1 cellular context compared by ENCODE assay signal in genomic region chr6:14601490-14601889, GRCh38.
TF ChIP-seq lines count a peak whose summit lies in the region.

No MANE protein-coding gene starts in this region.

TF ChIP-seq in HEK293, 187 proteins besides CTCF, POLR2A, EP300 and RAD21 (continued from another document and continues in another):
- TF ChIP-seq ZNF148 (tag by site-specific recombination; IDR thresholded peaks at IDR 0.05; ENCODE audit: borderline replicate concordance) = no peak
- TF ChIP-seq ZNF624 (tag by site-specific recombination; IDR thresholded peaks at IDR 0.05) = no peak
- TF ChIP-seq TRIM28 (IDR thresholded peaks at IDR 0.05; ENCODE audit: borderline replicate concordance, low read length) = no peak
- no peak for TF ChIP-seq ZNF202 (tag by site-specific recombination; IDR thresholded peaks at IDR 0.05; ENCODE audit: borderline replicate concordance)
- TF ChIP-seq ZNF600 (tag by site-specific recombination; IDR thresholded peaks at IDR 0.05) = 0 out of 2 replicates have a peak, but pooled peaks have one; percentile 14
- TF ChIP-seq ZNF140 (tag by site-specific recombination; IDR thresholded peaks at IDR 0.05) = no peak
- no peak for TF ChIP-seq ZNF157 (tag by site-specific recombination; IDR thresholded peaks at IDR 0.05)
- TF ChIP-seq ZNF518A (tag by site-specific recombination; conservative IDR thresholded peaks at IDR 0.05; ENCODE audit: low read depth) = 0 out of 2 replicates have a peak, but pooled peaks have one; percentile 14
- TF ChIP-seq ZNF654 (tag by site-specific recombination; IDR thresholded peaks at IDR 0.05; ENCODE audit: low read depth) = no peak
- TF ChIP-seq ZNF214 (tag by site-specific recombination; IDR thresholded peaks at IDR 0.05; ENCODE audit: borderline replicate concordance) = no peak
- no peak for TF ChIP-seq ZNF558 (tag by site-specific recombination; IDR thresholded peaks at IDR 0.05)
- TF ChIP-seq ZNF398 (tag by site-specific recombination; IDR thresholded peaks at IDR 0.05) = no peak
- TF ChIP-seq ZBTB17 (tag by site-specific recombination; IDR thresholded peaks at IDR 0.05) = no peak
- TF ChIP-seq HOXD13 (CRISPR knock-in tag; IDR thresholded peaks at IDR 0.05; ENCODE audit: borderline replicate concordance) = no peak
- no peak for TF ChIP-seq ZNF18 (tag by site-specific recombination; IDR thresholded peaks at IDR 0.05)
- TF ChIP-seq, protein P1, sequence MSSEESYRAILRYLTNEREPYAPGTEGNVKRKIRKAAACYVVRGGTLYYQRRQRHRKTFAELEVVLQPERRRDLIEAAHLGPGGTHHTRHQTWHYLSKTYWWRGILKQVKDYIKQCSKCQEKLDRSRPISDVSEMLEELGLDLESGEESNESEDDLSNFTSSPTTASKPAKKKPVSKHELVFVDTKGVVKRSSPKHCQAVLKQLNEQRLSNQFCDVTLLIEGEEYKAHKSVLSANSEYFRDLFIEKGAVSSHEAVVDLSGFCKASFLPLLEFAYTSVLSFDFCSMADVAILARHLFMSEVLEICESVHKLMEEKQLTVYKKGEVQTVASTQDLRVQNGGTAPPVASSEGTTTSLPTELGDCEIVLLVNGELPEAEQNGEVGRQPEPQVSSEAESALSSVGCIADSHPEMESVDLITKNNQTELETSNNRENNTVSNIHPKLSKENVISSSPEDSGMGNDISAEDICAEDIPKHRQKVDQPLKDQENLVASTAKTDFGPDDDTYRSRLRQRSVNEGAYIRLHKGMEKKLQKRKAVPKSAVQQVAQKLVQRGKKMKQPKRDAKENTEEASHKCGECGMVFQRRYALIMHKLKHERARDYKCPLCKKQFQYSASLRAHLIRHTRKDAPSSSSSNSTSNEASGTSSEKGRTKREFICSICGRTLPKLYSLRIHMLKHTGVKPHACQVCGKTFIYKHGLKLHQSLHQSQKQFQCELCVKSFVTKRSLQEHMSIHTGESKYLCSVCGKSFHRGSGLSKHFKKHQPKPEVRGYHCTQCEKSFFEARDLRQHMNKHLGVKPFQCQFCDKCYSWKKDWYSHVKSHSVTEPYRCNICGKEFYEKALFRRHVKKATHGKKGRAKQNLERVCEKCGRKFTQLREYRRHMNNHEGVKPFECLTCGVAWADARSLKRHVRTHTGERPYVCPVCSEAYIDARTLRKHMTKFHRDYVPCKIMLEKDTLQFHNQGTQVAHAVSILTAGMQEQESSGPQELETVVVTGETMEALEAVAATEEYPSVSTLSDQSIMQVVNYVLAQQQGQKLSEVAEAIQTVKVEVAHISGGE (tag by site-specific recombination; conservative IDR thresholded peaks at IDR 0.05; ENCODE audit: low read depth) = no peak
- no peak for TF ChIP-seq ZNF423 (tag by site-specific recombination; IDR thresholded peaks at IDR 0.05)
- TF ChIP-seq ZNF571 (tag by site-specific recombination; IDR thresholded peaks at IDR 0.05) = no peak
- no peak for TF ChIP-seq KLF8 (tag by site-specific recombination; IDR thresholded peaks at IDR 0.05)
- no peak for TF ChIP-seq ZNF239 (tag by site-specific recombination; IDR thresholded peaks at IDR 0.05)
- peak; percentile 68 for TF ChIP-seq ZNF629 (tag by site-specific recombination; IDR thresholded peaks at IDR 0.05)
- TF ChIP-seq ZNF76 (tag by site-specific recombination; IDR thresholded peaks at IDR 0.05; ENCODE audit: borderline replicate concordance, low read depth) = no peak
- no peak for TF ChIP-seq SALL2 (tag by site-specific recombination; IDR thresholded peaks at IDR 0.05; ENCODE audit: borderline replicate concordance)
- peak; percentile 51; the same call in 1 of the 2 replicates for TF ChIP-seq ZNF660 (tag by site-specific recombination; IDR thresholded peaks at IDR 0.05)
- TF ChIP-seq, protein P2, sequence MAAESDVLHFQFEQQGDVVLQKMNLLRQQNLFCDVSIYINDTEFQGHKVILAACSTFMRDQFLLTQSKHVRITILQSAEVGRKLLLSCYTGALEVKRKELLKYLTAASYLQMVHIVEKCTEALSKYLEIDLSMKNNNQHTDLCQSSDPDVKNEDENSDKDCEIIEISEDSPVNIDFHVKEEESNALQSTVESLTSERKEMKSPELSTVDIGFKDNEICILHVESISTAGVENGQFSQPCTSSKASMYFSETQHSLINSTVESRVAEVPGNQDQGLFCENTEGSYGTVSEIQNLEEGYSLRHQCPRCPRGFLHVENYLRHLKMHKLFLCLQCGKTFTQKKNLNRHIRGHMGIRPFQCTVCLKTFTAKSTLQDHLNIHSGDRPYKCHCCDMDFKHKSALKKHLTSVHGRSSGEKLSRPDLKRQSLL (tag by site-specific recombination; IDR thresholded peaks at IDR 0.05) = peak; percentile 95
- no peak for TF ChIP-seq ZNF169 (tag by site-specific recombination; IDR thresholded peaks at IDR 0.05)
- TF ChIP-seq ZNF843 (tag by site-specific recombination; IDR thresholded peaks at IDR 0.05) = no peak
- TF ChIP-seq ZNF292 (tag by site-specific recombination; IDR thresholded peaks at IDR 0.05; ENCODE audit: borderline replicate concordance, low read depth) = no peak
- no peak for TF ChIP-seq ZNF391 (tag by site-specific recombination; IDR thresholded peaks at IDR 0.05; ENCODE audit: borderline replicate concordance, low read depth)
- no peak for TF ChIP-seq ZNF433 (tag by site-specific recombination; IDR thresholded peaks at IDR 0.05; ENCODE audit: low read depth)
- no peak for TF ChIP-seq ZNF548 (tag by site-specific recombination; IDR thresholded peaks at IDR 0.05)
- no peak for TF ChIP-seq PRDM1 (tag by site-specific recombination; IDR thresholded peaks at IDR 0.05)
- no peak for TF ChIP-seq SCRT2 (tag by site-specific recombination; IDR thresholded peaks at IDR 0.05)
- TF ChIP-seq ZFHX2 (tag by site-specific recombination; conservative IDR thresholded peaks at IDR 0.05) = no peak
- no peak for TF ChIP-seq ZNF549 (tag by site-specific recombination; IDR thresholded peaks at IDR 0.05)
- TF ChIP-seq ZBTB21 (tag by site-specific recombination; IDR thresholded peaks at IDR 0.05) = peak; percentile 66; the same call in 1 of the 2 replicates
- TF ChIP-seq FEZF1 (tag by site-specific recombination; IDR thresholded peaks at IDR 0.05) = no peak
- TF ChIP-seq REPIN1 (tag by site-specific recombination; IDR thresholded peaks at IDR 0.05; ENCODE audit: low read depth) = no peak
- no peak for TF ChIP-seq ZNF175 (tag by site-specific recombination; IDR thresholded peaks at IDR 0.05)
- TF ChIP-seq, protein P3, sequence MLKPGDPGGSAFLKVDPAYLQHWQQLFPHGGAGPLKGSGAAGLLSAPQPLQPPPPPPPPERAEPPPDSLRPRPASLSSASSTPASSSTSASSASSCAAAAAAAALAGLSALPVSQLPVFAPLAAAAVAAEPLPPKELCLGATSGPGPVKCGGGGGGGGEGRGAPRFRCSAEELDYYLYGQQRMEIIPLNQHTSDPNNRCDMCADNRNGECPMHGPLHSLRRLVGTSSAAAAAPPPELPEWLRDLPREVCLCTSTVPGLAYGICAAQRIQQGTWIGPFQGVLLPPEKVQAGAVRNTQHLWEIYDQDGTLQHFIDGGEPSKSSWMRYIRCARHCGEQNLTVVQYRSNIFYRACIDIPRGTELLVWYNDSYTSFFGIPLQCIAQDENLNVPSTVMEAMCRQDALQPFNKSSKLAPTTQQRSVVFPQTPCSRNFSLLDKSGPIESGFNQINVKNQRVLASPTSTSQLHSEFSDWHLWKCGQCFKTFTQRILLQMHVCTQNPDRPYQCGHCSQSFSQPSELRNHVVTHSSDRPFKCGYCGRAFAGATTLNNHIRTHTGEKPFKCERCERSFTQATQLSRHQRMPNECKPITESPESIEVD (tag by site-specific recombination; IDR thresholded peaks at IDR 0.05) = no peak
- no peak for TF ChIP-seq ZNF610 (tag by site-specific recombination; IDR thresholded peaks at IDR 0.05; ENCODE audit: borderline replicate concordance)
- no peak for TF ChIP-seq ZNF114 (tag by site-specific recombination; IDR thresholded peaks at IDR 0.05)
- no peak for TF ChIP-seq ZNF394 (tag by site-specific recombination; IDR thresholded peaks at IDR 0.05; ENCODE audit: borderline replicate concordance)
- TF ChIP-seq ZBTB10 (tag by site-specific recombination; IDR thresholded peaks at IDR 0.05) = no peak
- TF ChIP-seq ZNF837 (tag by site-specific recombination; IDR thresholded peaks at IDR 0.05) = no peak
